Comparison of ENCODE assay signal across 8 cellular contexts in the genomic region with DNA sequence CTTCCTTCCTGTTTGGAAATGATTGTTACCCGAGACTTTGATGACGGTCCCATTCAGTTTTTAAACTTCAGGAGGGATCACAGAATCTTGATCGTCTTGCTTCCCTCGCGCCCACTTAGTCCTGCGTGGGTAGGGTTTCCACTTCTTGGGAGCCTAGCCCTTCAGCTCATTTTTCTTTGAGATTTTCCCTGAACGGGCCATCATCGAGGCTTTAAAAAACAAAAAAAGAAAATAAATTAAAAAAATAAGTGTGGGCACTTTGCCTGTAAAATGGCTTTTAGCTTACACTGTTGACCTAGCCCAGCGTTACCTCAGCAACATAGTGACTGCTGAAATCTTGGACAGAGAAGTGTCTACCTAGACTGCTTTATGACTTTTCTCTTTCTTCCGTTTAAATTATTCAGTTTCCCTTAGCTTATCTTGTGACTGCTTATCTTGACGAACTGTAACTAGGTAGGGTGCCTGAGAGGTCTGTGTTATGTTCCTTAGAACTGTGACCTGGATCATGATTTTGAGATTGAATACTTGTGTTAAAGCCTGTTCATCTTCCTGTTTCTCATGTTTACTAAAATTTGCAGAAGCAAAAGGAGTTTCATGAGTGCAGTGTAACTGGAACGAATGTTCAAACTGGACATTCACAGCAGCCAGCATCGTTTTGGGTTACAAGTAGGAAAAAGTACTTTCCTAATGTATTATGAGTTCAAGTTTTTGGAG. TPM values are rescaled to one million over a fixed set of nuclear protein-coding genes. Genes with fewer than 3 reads are reported as not detected.
DNase-seq lines count a peak whose midpoint lies in the region; ATAC-seq, FAIRE-seq and TF ChIP-seq lines count a peak whose summit lies in the region.

No MANE protein-coding gene starts in this region.

- H3K9me3 Mint-ChIP-seq in astrocyte (ENCODE audit: unreplicated experiment) = peaks cover 1% of the 10 kb centered on the region

- H3K4me3 Mint-ChIP-seq in astrocyte (ENCODE audit: unreplicated experiment) = peak overlapping the region; percentile 95

- ATAC-seq in Right ventricle myocardium inferior = peak; percentile 42

- FAIRE-seq in astrocyte (lab: Jason Lieb, UNC) (no peak), small intestine (lab: Jason Lieb, UNC) (no peak), GM12891 (lab: Jason Lieb, UNC) (no peak)

- no peaks in the 10 kb centered on the region for H3K27me3 ChIP-seq in astrocyte (ENCODE audit: insufficient read depth, low read length)
- no peaks in the 10 kb centered on the region for H3K27me3 ChIP-seq in small intestine (ENCODE audit: control insufficient read depth in 2 of 2, insufficient read depth in 2 of 2, low read length in 2 of 2)

- H3K9me3 ChIP-seq in astrocyte (ENCODE audit: insufficient read depth, low read depth, low read length) = no peaks in the 10 kb centered on the region
- H3K9me3 ChIP-seq in small intestine (ENCODE audit: control insufficient read depth, low read depth) = no peaks in the 10 kb centered on the region

- H3K36me3 ChIP-seq in astrocyte (ENCODE audit: insufficient read depth, low read length) (no peaks in the 10 kb centered on the region), small intestine (ENCODE audit: control insufficient read depth in 2 of 2, insufficient read depth in 2 of 2, low read length in 2 of 2) (no peaks in the 10 kb centered on the region)

- peak overlapping the region; percentile 93 for H2AFZ ChIP-seq in astrocyte (ENCODE audit: low read depth, low read length)

- no peaks in the 10 kb centered on the region for H3K27me3 Mint-ChIP-seq in astrocyte (ENCODE audit: low read depth, unreplicated experiment)

- WGBS in small intestine, 3 donors = 1 to 4% (median 2%) methylated on average over 13 of the region's 13 CpGs

- H3K27ac ChIP-seq in astrocyte (ENCODE audit: low read depth, low read length) (peak overlapping the region; percentile 75), small intestine (ENCODE audit: low read depth in 1 of 2, low read length in 1 of 2) (peak overlapping the region; percentile 92 to 93)

- peaks cover 55% of the 10 kb centered on the region for H3K79me2 ChIP-seq in astrocyte (ENCODE audit: insufficient read depth, low read length)

- peak overlapping the region; percentile 98 for H3K4me2 ChIP-seq in astrocyte (ENCODE audit: low read length)

- no peak for DNase-seq in Right ventricle myocardium inferior (ENCODE audit: missing footprints)
- DNase-seq in cardiac septum (ENCODE audit: low spot score) = no peak
- DNase-seq in M059J (ENCODE audit: low read depth) = peak; percentile 61
- peak; percentile 36 for DNase-seq in astrocyte (ENCODE audit: low read depth)
- DNase-seq in small intestine = peak; percentile 71
- DNase-seq in GM12891 (ENCODE audit: insufficient read length, low spot score) = no peak
- no peak for DNase-seq in NCI-H82 treated with DMSO at 0.1 percent for 48 hours (lab: John Stamatoyannopoulos, UW; ENCODE audit: unreplicated experiment)

- TF ChIP-seq CTCF in astrocyte (IDR thresholded peaks at IDR 0.05; ENCODE audit: insufficient read depth, low read depth, low read length) = no peak

- H3K4me3 ChIP-seq in astrocyte (ENCODE audit: insufficient read depth, low read depth, low read length) (peak overlapping the region; percentile 99), iPS-11a (ENCODE audit: low read depth, low read length) (peak overlapping the region; percentile 82), small intestine (ENCODE audit: low read depth in 1 of 2, low read length in 2 of 2) (peak overlapping the region; percentile 82 to 96)

- no peak for TF ChIP-seq POLR2A in GM12891 (IDR thresholded peaks at IDR 0.05; ENCODE audit: low read depth, low read length)

- peak overlapping the region; percentile 90 for H3K27ac Mint-ChIP-seq in astrocyte (ENCODE audit: unreplicated experiment)

- H3K4me1 Mint-ChIP-seq in astrocyte (ENCODE audit: low read depth, unreplicated experiment) = peaks cover 5% of the 10 kb centered on the region

- intact Hi-C loops in Right ventricle myocardium inferior (cut with DNase I) (no loop called here), cardiac septum (cut with DNase I) (no loop called here)

- H3K36me3 Mint-ChIP-seq in astrocyte (ENCODE audit: low read depth, unreplicated experiment) = peaks cover 3% of the 10 kb centered on the region

- H3K4me1 ChIP-seq in astrocyte (ENCODE audit: insufficient read depth, low read length) = peaks cover 3% of the 10 kb centered on the region
- H3K4me1 ChIP-seq in small intestine (ENCODE audit: control insufficient read depth in 2 of 2, insufficient read depth in 1 of 2, low read depth in 1 of 2, low read length in 1 of 2) = peaks cover 0 to 4% of the 10 kb centered on the region in 2 donors

- peaks cover 17% of the 10 kb centered on the region for H4K20me1 ChIP-seq in astrocyte (ENCODE audit: insufficient read depth, low read length)

- peak overlapping the region; percentile 93 for H3K9ac ChIP-seq in astrocyte (ENCODE audit: low read length)

TF ChIP-seq in GM12891, 5 proteins besides CTCF, POLR2A, EP300 and RAD21:
- no peak for TF ChIP-seq PAX5 (IDR thresholded peaks at IDR 0.05; ENCODE audit: insufficient read depth, low read length, severe bottlenecking)
- no peak for TF ChIP-seq TAF1 (IDR thresholded peaks at IDR 0.05; ENCODE audit: low read depth, low read length)
- no peak for TF ChIP-seq SPI1 (IDR thresholded peaks at IDR 0.05; ENCODE audit: low read depth, low read length)
- no peak for TF ChIP-seq POLR2AphosphoS5 (IDR thresholded peaks at IDR 0.05; ENCODE audit: low read depth, low read length)
- TF ChIP-seq POU2F2 (IDR thresholded peaks at IDR 0.05; ENCODE audit: low read depth, low read length) = no peak
TF ChIP-seq in GM12891: peak in this region for 0.

RNA-seq across cellular contexts. Expression of a gene that starts 0.9 kb away (rescaled TPM):
- 24.8 TPM for total RNA-seq in Right ventricle myocardium inferior
- 23.8 TPM for total RNA-seq in cardiac septum
- total RNA-seq in M059J (2014; rRNA removed; shearing (Covaris generic)) = 25.0 and 26.5 TPM in 2 replicates
- total RNA-seq in astrocyte = 26.4 and 28.7 TPM in 2 replicates
- 10 to 100 TPM; 32.4 to 35.5 (median 35.3) TPM for polyA plus RNA-seq in small intestine
- 14.8 TPM for polyA plus RNA-seq in GM12891 (2012; ENCODE audit: low read depth, missing spikeins)

RNA-seq across cellular contexts. Expression of a gene that starts 8.3 kb away (rescaled TPM):
- 15.9 TPM for total RNA-seq in Right ventricle myocardium inferior
- total RNA-seq in cardiac septum = 16.1 TPM
- 14.9 and 23.5 TPM in 2 replicates for total RNA-seq in M059J (2014; rRNA removed; shearing (Covaris generic))
- total RNA-seq in astrocyte = 41.9 and 46.0 TPM in 2 replicates
- 10 to 100 TPM; 22.8 to 71.0 (median 28.6) TPM for polyA plus RNA-seq in small intestine
- polyA plus RNA-seq in GM12891 (2012; ENCODE audit: low read depth, missing spikeins) = 107 TPM

RNA-seq across cellular contexts. Expression of a gene that starts 36.6 kb away (rescaled TPM):
- total RNA-seq in Right ventricle myocardium inferior (48.0 TPM), cardiac septum (15.8 TPM), astrocyte (61.0 and 74.5 TPM in 2 replicates)
- 589 and 671 TPM in 2 replicates for total RNA-seq in M059J (2014; rRNA removed; shearing (Covaris generic))
- 100 to 1,000 TPM in 1 of 3 donors, 10 to 100 TPM in 2; 93.2 to 151 (median 99.5) TPM for polyA plus RNA-seq in small intestine
- 31.9 TPM for polyA plus RNA-seq in GM12891 (2012; ENCODE audit: low read depth, missing spikeins)

Comparison
In these comparisons a context has a peak if more than half of its experiments do, and no peak if none do; other contexts are left out.
1. DNase-seq: peak in M059J (single experiment), astrocyte (single experiment) and small intestine (single experiment); none in Right ventricle myocardium inferior (single experiment), cardiac septum (single experiment), GM12891 (single experiment) and NCI-H82 treated with DMSO at 0.1 percent for 48 hours (single experiment).
2. Peak in every context shown above with its lines, with median percentiles within 50 percentile points of each other: H3K4me3 ChIP-seq.